8 cellular contexts compared by ENCODE assay signal in the genomic region with DNA sequence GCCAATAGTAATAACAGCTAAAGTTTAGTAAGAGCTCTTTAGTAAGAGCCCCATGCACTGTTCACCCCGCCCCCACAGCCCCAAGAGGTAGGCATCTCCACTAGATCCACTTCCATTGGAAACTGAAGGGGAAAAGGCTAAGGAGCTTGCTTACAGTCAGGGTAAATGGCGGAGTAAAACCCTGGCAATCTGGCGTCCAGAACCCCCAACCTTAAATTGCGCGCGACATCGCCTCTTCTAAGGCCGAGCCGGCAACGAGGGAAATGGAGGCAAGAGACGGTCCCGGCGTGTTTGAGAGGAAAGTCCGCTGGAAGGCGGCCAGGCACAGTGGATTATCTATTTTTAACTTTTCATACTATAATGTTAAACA. TPM values are rescaled to one million over a fixed set of nuclear protein-coding genes. Genes with fewer than 3 reads are reported as not detected.
DNase-seq lines count a peak whose midpoint lies in the region; ATAC-seq and TF ChIP-seq lines count a peak whose summit lies in the region.

No MANE protein-coding gene starts in this region.

- WGBS in mammary epithelial cell (ENCODE audit: low coverage, missing lambda C conversion rate) = 3% methylated on average over 15 of the region's 15 CpGs
- 0% methylated on average over 15 of the region's 15 CpGs for WGBS in right lobe of liver (ENCODE audit: insufficient coverage, low coverage, low lambda C conversion rate, missing lambda C conversion rate)
- 0% methylated on average over 15 of the region's 15 CpGs for WGBS in testis, 2 donors

- H3K36me3 ChIP-seq in CD8-positive, alpha-beta T cell (ENCODE audit: insufficient read depth, low read length) = no peaks in the 10 kb centered on the region
- H3K36me3 ChIP-seq in mammary epithelial cell (ENCODE audit: insufficient read depth, low read length) = peaks cover 7% of the 10 kb centered on the region
- peaks cover 0 to 9% (median 2%) of the 10 kb centered on the region in 4 donors for H3K36me3 ChIP-seq in right lobe of liver
- H3K36me3 ChIP-seq in testis (ENCODE audit: low read depth, missing control alignments) = no peaks in the 10 kb centered on the region

- TF ChIP-seq POLR2A in right lobe of liver (IDR thresholded peaks at IDR 0.05) (no peak), testis (IDR thresholded peaks at IDR 0.05) (no peak)

- peaks cover 19% of the 10 kb centered on the region for H3K36me3 Mint-ChIP-seq in CD8-positive, alpha-beta T cell

- peak overlapping the region; percentile 85 for H3K27ac ChIP-seq in CD8-positive, alpha-beta T cell (ENCODE audit: low read depth, low read length)
- H3K27ac ChIP-seq in mammary epithelial cell (ENCODE audit: insufficient read depth, low read depth, low read length) (peak overlapping the region; percentile 73), right lobe of liver (peak overlapping the region; percentile 87 to 95 (median 92)), testis (peak overlapping the region; percentile 85 to 96)

- H3K4me2 ChIP-seq in mammary epithelial cell (ENCODE audit: insufficient read depth, low read depth, low read length) = peak overlapping the region; percentile 79

- peak overlapping the region; percentile 99 for H3K4me3 Mint-ChIP-seq in CD8-positive, alpha-beta T cell

- H3K27ac Mint-ChIP-seq in CD8-positive, alpha-beta T cell = peak overlapping the region; percentile 91

- no peak for DNase-seq in CD8-positive, alpha-beta T cell
- peak; percentile 55 for DNase-seq in OCI-M2 (lab: John Stamatoyannopoulos, UW; ENCODE audit: unreplicated experiment)
- DNase-seq in mammary epithelial cell = peak; percentile 51
- DNase-seq in right lobe of liver = no peak
- DNase-seq in testis = no peak
- DNase-seq in ACHN = no peak

- peak overlapping the region; percentile 91 for H3K4me3 ChIP-seq in CD8-positive, alpha-beta T cell (ENCODE audit: low read depth, low read length)
- peak overlapping the region; percentile 61 to 86 (median 70) for H3K4me3 ChIP-seq in mammary epithelial cell (replicated peaks in 1 of 3; ENCODE audit: insufficient read depth in 1 of 3, low read depth in 2 of 3, low read length in 3 of 3)
- peak overlapping the region; percentile 74 to 86 (median 81) for H3K4me3 ChIP-seq in right lobe of liver
- H3K4me3 ChIP-seq in testis = peak overlapping the region; percentile 80 to 83

- no peaks in the 10 kb centered on the region for H3K9me3 Mint-ChIP-seq in CD8-positive, alpha-beta T cell

- dilution Hi-C loops in mammary epithelial cell (cut with HindIII; ENCODE audit: low sequenced_read_pairs) = no loop called here

- TF ChIP-seq CTCF in CD8-positive, alpha-beta T cell (IDR thresholded peaks at IDR 0.05) = no peak
- TF ChIP-seq CTCF in mammary epithelial cell (conservative IDR thresholded peaks at IDR 0.05 in 1 of 2, IDR thresholded peaks at IDR 0.05 in 1 of 2; ENCODE audit: extremely low read depth in 1 of 2, insufficient read depth in 1 of 2, low read depth in 1 of 2, low read length in 2 of 2) = no peak
- no peak for TF ChIP-seq CTCF in right lobe of liver (IDR thresholded peaks at IDR 0.05)
- TF ChIP-seq CTCF in testis (IDR thresholded peaks at IDR 0.05) = no peak

- BruUV-seq in mammary epithelial cell (replicated peaks; lab: Mats Ljungman, UMichigan) = TSS peak; percentile 42

- CTCF ChIA-PET in CD8-positive, alpha-beta T cell (lab: Charles Lee) = interaction anchor here (1.0 to 1.5 kb wide), 2 partner anchors 36 to 90 kb away, joined by 3 to 4 read pairs; a partner anchor contains a TSS
- CTCF ChIA-PET in mammary epithelial cell (lab: Charles Lee; ENCODE audit: low non-redundant PET) = no interaction called here

- POLR2A ChIA-PET in CD8-positive, alpha-beta T cell (lab: Charles Lee) = interaction anchor here (0.7 to 4.1 kb wide), 9 partner anchors 10 to 924 kb away, joined by 3 to 53 read pairs (median 3); a partner anchor contains a TSS

- H3K27me3 Mint-ChIP-seq in CD8-positive, alpha-beta T cell (ENCODE audit: low read depth) = no peaks in the 10 kb centered on the region

- in situ Hi-C loops in mammary epithelial cell (cut with MboI; ENCODE audit: low sequenced_read_pairs in 2 of 2) = no loop called here
- in situ Hi-C loops in ACHN (cut with HindIII; ENCODE audit: low pct_ligation_motif_present, low pct_unique_long_range_greater_than_20kb, low sequenced_read_pairs) = no loop called here

- peaks cover 27% of the 10 kb centered on the region for H3K4me1 ChIP-seq in CD8-positive, alpha-beta T cell (ENCODE audit: insufficient read depth, low read length)
- peaks cover 8% of the 10 kb centered on the region for H3K4me1 ChIP-seq in mammary epithelial cell (ENCODE audit: insufficient read depth, low read length)
- peaks cover 0 to 20% (median 0%) of the 10 kb centered on the region in 4 donors for H3K4me1 ChIP-seq in right lobe of liver
- peaks cover 25% of the 10 kb centered on the region for H3K4me1 ChIP-seq in testis

- H3K27me3 ChIP-seq in CD8-positive, alpha-beta T cell (ENCODE audit: insufficient read depth, low read length) = no peaks in the 10 kb centered on the region
- H3K27me3 ChIP-seq in mammary epithelial cell (ENCODE audit: insufficient read depth, low read length) (no peaks in the 10 kb centered on the region), right lobe of liver (no peaks in the 10 kb centered on the region), testis (no peaks in the 10 kb centered on the region)

- H2AFZ ChIP-seq in mammary epithelial cell (ENCODE audit: low read depth, low read length) = peak overlapping the region; percentile 95

- no peaks in the 10 kb centered on the region for H3K9me3 ChIP-seq in CD8-positive, alpha-beta T cell (ENCODE audit: low read length)
- H3K9me3 ChIP-seq in mammary epithelial cell (replicated peaks; ENCODE audit: insufficient read depth, low read length) = no peaks in the 10 kb centered on the region
- H3K9me3 ChIP-seq in right lobe of liver = no peaks in the 10 kb centered on the region
- no peaks in the 10 kb centered on the region for H3K9me3 ChIP-seq in testis

- H3K4me1 Mint-ChIP-seq in CD8-positive, alpha-beta T cell (ENCODE audit: low read depth) = peaks cover 35% of the 10 kb centered on the region

- H3K9ac ChIP-seq in mammary epithelial cell (ENCODE audit: insufficient read depth, low read length) = peak overlapping the region; percentile 90

- no peaks in the 10 kb centered on the region for H4K20me1 ChIP-seq in mammary epithelial cell (ENCODE audit: insufficient read depth, low read length)

- peaks cover 81% of the 10 kb centered on the region for H3K79me2 ChIP-seq in mammary epithelial cell (ENCODE audit: insufficient read depth, low read length)

- peak; percentile 1 for ATAC-seq in CD8-positive, alpha-beta T cell
- ATAC-seq in GM19043 (IDR thresholded peaks at IDR 0.05; ENCODE audit: low read depth, unreplicated experiment) (peak; percentile 8), HG03196 (IDR thresholded peaks at IDR 0.05; ENCODE audit: unreplicated experiment) (peak; percentile 13), right lobe of liver (peak; percentile 3 to 10 (median 4))

- intact Hi-C loops in CD8-positive, alpha-beta T cell (cut with DNase I, micrococcal nuclease) = loop anchor here (1.0 to 2.0 kb wide), 2 partner anchors 90 kb away; a partner anchor contains a TSS
- intact Hi-C loops in mammary epithelial cell (cut with micrococcal nuclease) (loop anchor here (1.0 kb wide), 1 partner anchor 90 kb away; a partner anchor contains a TSS), right lobe of liver (cut with DNase I) (no loop called here), testis (cut with DNase I; ENCODE audit: low total_unique reads) (no loop called here)

RNA-seq across cellular contexts. Expression of a gene that starts 0.6 kb away (rescaled TPM):
- total RNA-seq in CD8-positive, alpha-beta T cell = 10 to 100 TPM; 41.3 to 45.5 TPM
- 10 to 100 TPM; 20.4 to 31.7 TPM for total RNA-seq in mammary epithelial cell
- 9.0 TPM for polyA plus RNA-seq in mammary epithelial cell
- 11.4 TPM for polyA minus RNA-seq in mammary epithelial cell
- total RNA-seq in right lobe of liver = 10 to 100 TPM in 2 of 6 experiments, 1 to 10 TPM in 4; 7.6 to 10.7 (median 9.0) TPM
- 10 to 100 TPM; 33.0 to 38.2 TPM for total RNA-seq in testis
- polyA plus RNA-seq in testis (ENCODE audit: insufficient read depth, low read depth, low replicate concordance) = 62.2 TPM

Comparison
In these comparisons a context has a peak if more than half of its experiments do, and no peak if none do; other contexts are left out.
1. DNase-seq: peak in OCI-M2 (single experiment) and mammary epithelial cell (single experiment); none in CD8-positive, alpha-beta T cell (0 of 7), right lobe of liver (0 of 3), testis (single experiment) and ACHN (single experiment).
2. intact Hi-C loops: an anchor here in CD8-positive, alpha-beta T cell (1.0 to 2.0 kb wide) and mammary epithelial cell (1.0 kb wide); none called in right lobe of liver and testis.
3. Peak in every context shown above with its lines, with median percentiles within 50 percentile points of each other: ATAC-seq, H3K27ac ChIP-seq and H3K4me3 ChIP-seq.